Comparison of ENCODE assay signal across 8 cellular contexts in genomic region chr3:127547761-127548605, GRCh38. TPM values are rescaled to one million over a fixed set of nuclear protein-coding genes. Genes with fewer than 3 reads are reported as not detected.
A peak's percentile ranks its signal among the peaks of the same experiment; 100 is the strongest.
DNase-seq lines count a peak whose midpoint lies in the region; ATAC-seq and TF ChIP-seq lines count a peak whose summit lies in the region.

No MANE protein-coding gene starts in this region.

- peak overlapping the region; percentile 65 for H3K4me3 ChIP-seq in trophoblast cell (ENCODE audit: low read depth, low read length)
- H3K4me3 ChIP-seq in tibial artery, result peak overlapping the region; percentile 62 to 63

- ATAC-seq in Right ventricle myocardium superior (ENCODE audit: poor library complexity), result peak; percentile 91

- intact Hi-C loops in Right ventricle myocardium superior (cut with DNase I), result loop anchor here (10.0 kb wide), 1 partner anchor 1023 kb away; the partner anchor contains the start of gene CHST13
- intact Hi-C loops in tibial artery (cut with DNase I; ENCODE audit: low total_unique reads), result loop anchor here (2.0 to 10.0 kb wide), 3 partner anchors 793 to 1023 kb away; partner anchors contain the start of gene CHST13

- no peak overlapping the region for H2BK5ac ChIP-seq in trophoblast cell (ENCODE audit: low read depth, low read length, poor library complexity)

- peak overlapping the region; percentile 66 for H2AFZ ChIP-seq in trophoblast cell (ENCODE audit: insufficient read depth, low read length, poor library complexity)

- peak overlapping the region; percentile 65 for H3K4me3 Mint-ChIP-seq in activated naive CD8-positive, alpha-beta T cell treated with anti-CD3 and anti-CD28 coated beads for 36 hours

- H3K27ac ChIP-seq in trophoblast cell (ENCODE audit: low read depth, low read length) (no peak overlapping the region), tibial artery (peak overlapping the region; percentile 72 to 79)

- H3K18ac ChIP-seq in trophoblast cell (ENCODE audit: low read length), result no peak overlapping the region

- H3K79me1 ChIP-seq in trophoblast cell (ENCODE audit: low read length), result peaks cover 2% of the 10 kb centered on the region

- H3K36me3 ChIP-seq in trophoblast cell (ENCODE audit: control insufficient read depth in 1 of 2, insufficient read depth in 2 of 2, low read length in 2 of 2) (no peaks in the 10 kb centered on the region), tibial artery (no peaks in the 10 kb centered on the region)

- peaks cover 6 to 13% of the 10 kb centered on the region in 2 experiments for H3K4me1 ChIP-seq in trophoblast cell (ENCODE audit: control insufficient read depth in 1 of 2, insufficient read depth in 2 of 2, low read length in 2 of 2)
- H3K4me1 ChIP-seq in tibial artery, result peaks cover 0 to 16% (median 11%) of the 10 kb centered on the region in 4 donors

- no peak overlapping the region for H2BK120ac ChIP-seq in trophoblast cell (ENCODE audit: insufficient read depth, low read length, poor library complexity)

- H3K4me1 Mint-ChIP-seq in activated naive CD8-positive, alpha-beta T cell treated with anti-CD3 and anti-CD28 coated beads for 36 hours, result peaks cover 9% of the 10 kb centered on the region

- H3K4ac ChIP-seq in trophoblast cell (ENCODE audit: low read depth, low read length), result no peak overlapping the region

- H3K23ac ChIP-seq in trophoblast cell (ENCODE audit: low read length), result no peak overlapping the region

- peak overlapping the region; percentile 37 for H4K8ac ChIP-seq in trophoblast cell (ENCODE audit: low read depth, low read length)

- no peak overlapping the region for H4K12ac ChIP-seq in trophoblast cell (ENCODE audit: low read depth, low read length)

- WGBS in trophoblast cell (ENCODE audit: extremely low coverage, insufficient coverage, insufficient read length), result no CpG with 5 or more reads among the region's 42 CpGs

- TF ChIP-seq CTCF in LNCAP (IDR thresholded peaks at IDR 0.05) (peak; percentile 92), tibial artery (IDR thresholded peaks at IDR 0.05) (peak; percentile 63 to 83)

- no peak overlapping the region for H2BK12ac ChIP-seq in trophoblast cell (ENCODE audit: low read length)

- H3K14ac ChIP-seq in trophoblast cell (ENCODE audit: low read length), result no peak overlapping the region

- no peak overlapping the region for H3K9ac ChIP-seq in trophoblast cell (ENCODE audit: low read length)

- no peaks in the 10 kb centered on the region for H3K27me3 Mint-ChIP-seq in activated naive CD8-positive, alpha-beta T cell treated with anti-CD3 and anti-CD28 coated beads for 36 hours

- no peaks in the 10 kb centered on the region for H3K36me3 Mint-ChIP-seq in activated naive CD8-positive, alpha-beta T cell treated with anti-CD3 and anti-CD28 coated beads for 36 hours

- no peaks in the 10 kb centered on the region for H3K9me3 Mint-ChIP-seq in activated naive CD8-positive, alpha-beta T cell treated with anti-CD3 and anti-CD28 coated beads for 36 hours

- peak overlapping the region; percentile 50 for H4K91ac ChIP-seq in trophoblast cell (ENCODE audit: low read depth, low read length)

- no peaks in the 10 kb centered on the region for H3K9me3 ChIP-seq in trophoblast cell (ENCODE audit: insufficient read depth, low read depth, low read length)
- no peaks in the 10 kb centered on the region for H3K9me3 ChIP-seq in tibial artery

- no peak overlapping the region for H2AK5ac ChIP-seq in trophoblast cell (ENCODE audit: low read length)

- DNase-seq in AG08396 (ENCODE audit: low spot score) (peak; percentile 91), GM19238 (ENCODE audit: insufficient read length, low spot score) (peak; percentile 74), SKM-1 treated with dmso at 0.1 percent for 144 hours (lab: John Stamatoyannopoulos, UW; ENCODE audit: unreplicated experiment) (peak; percentile 45), Right ventricle myocardium superior (peak; percentile 89), trophoblast cell (peak; percentile 22 to 64), tibial artery (peak; percentile 74 to 84)
- DNase-seq in activated naive CD8-positive, alpha-beta T cell treated with anti-CD3 and anti-CD28 coated beads for 36 hours, result peak; percentile 79

- H3K27me3 ChIP-seq in trophoblast cell (ENCODE audit: insufficient read depth, low read length), result no peaks in the 10 kb centered on the region
- no peaks in the 10 kb centered on the region for H3K27me3 ChIP-seq in tibial artery

- H3K4me2 ChIP-seq in trophoblast cell (ENCODE audit: low read length), result peak overlapping the region; percentile 67

- no peaks in the 10 kb centered on the region for H3K79me2 ChIP-seq in trophoblast cell (ENCODE audit: control insufficient read depth, insufficient read depth, low read length, poor library complexity)

- H3K27ac Mint-ChIP-seq in activated naive CD8-positive, alpha-beta T cell treated with anti-CD3 and anti-CD28 coated beads for 36 hours, result no peak overlapping the region

RNA-seq across cellular contexts. Expression of gene TPRA1, which starts 42.5 kb away (rescaled TPM):
- total RNA-seq in activated naive CD8-positive, alpha-beta T cell treated with anti-CD3 and anti-CD28 coated beads for 36 hours, result 10 to 100 TPM; 29.4 to 32.3 TPM
- 17.8 TPM for total RNA-seq in Right ventricle myocardium superior
- polyA plus RNA-seq in trophoblast cell (2013), result 11.5 and 13.0 TPM in 2 replicates

RNA-seq across cellular contexts. Expression of gene MCM2, which starts 50.2 kb away (rescaled TPM):
- 100 to 1,000 TPM; 311 to 325 TPM for total RNA-seq in activated naive CD8-positive, alpha-beta T cell treated with anti-CD3 and anti-CD28 coated beads for 36 hours
- total RNA-seq in Right ventricle myocardium superior, result 6.5 TPM
- 15.4 and 15.8 TPM in 2 replicates for polyA plus RNA-seq in trophoblast cell (2013)

Comparison
In these comparisons a context has a peak if more than half of its experiments do, and no peak if none do; other contexts are left out.
1. RNA of gene MCM2, which starts 50.2 kb away (total RNA-seq): 311 to 325 TPM in activated naive CD8-positive, alpha-beta T cell treated with anti-CD3 and anti-CD28 coated beads for 36 hours; 6.5 TPM in Right ventricle myocardium superior (single experiment); every median in the first group is over 10 times any median in the second.
2. Peak in every context shown above with its lines, with median percentiles within 50 percentile points of each other: DNase-seq.